9 cellular contexts compared by ENCODE assay signal in genomic region chr7:50331564-50332208, GRCh38. TPM values are rescaled to one million over a fixed set of nuclear protein-coding genes. Genes with fewer than 3 reads are reported as not detected.
DNase-seq lines count a peak whose midpoint lies in the region; ATAC-seq and TF ChIP-seq lines count a peak whose summit lies in the region.
"Had no signal": no experiment of that assay in that cellular context is flagged by ENCODE, and none has a peak within 500 bp of the region (broad histone marks: within the 10 kb centered on the region; RNA-seq: fewer than 3 reads in every experiment).

No MANE protein-coding gene starts in this region.

- no peaks in the 10 kb centered on the region for H3K9me3 ChIP-seq in CD4-positive, alpha-beta memory T cell (ENCODE audit: control insufficient read depth in 1 of 2, low read length in 2 of 2)

- H3K4me3 Mint-ChIP-seq in CD4-positive, alpha-beta memory T cell = peak overlapping the region in 1 of 8 donors; percentile 72
- H3K4me3 Mint-ChIP-seq in activated naive CD8-positive, alpha-beta T cell treated with anti-CD3 and anti-CD28 coated beads for 36 hours = peak overlapping the region; percentile 73
- no peak overlapping the region for H3K4me3 Mint-ChIP-seq in type B pancreatic cell

- peaks cover 16 to 59% (median 51%) of the 10 kb centered on the region in 4 donors for H3K4me1 Mint-ChIP-seq in CD4-positive, alpha-beta memory T cell
- peaks cover 61% of the 10 kb centered on the region for H3K4me1 Mint-ChIP-seq in activated naive CD8-positive, alpha-beta T cell treated with anti-CD3 and anti-CD28 coated beads for 36 hours
- H3K4me1 Mint-ChIP-seq in type B pancreatic cell (ENCODE audit: unreplicated experiment) = peaks cover 7% of the 10 kb centered on the region

- peaks cover 0 to 3% (median 0%) of the 10 kb centered on the region in 8 donors for H3K9me3 Mint-ChIP-seq in CD4-positive, alpha-beta memory T cell
- H3K9me3 Mint-ChIP-seq in activated naive CD8-positive, alpha-beta T cell treated with anti-CD3 and anti-CD28 coated beads for 36 hours = no peaks in the 10 kb centered on the region
- H3K9me3 Mint-ChIP-seq in type B pancreatic cell = no peaks in the 10 kb centered on the region

- H3K27ac ChIP-seq in CD4-positive, alpha-beta memory T cell (ENCODE audit: low read depth, low read length) = peak overlapping the region; percentile 96
- H3K27ac ChIP-seq in RWPE1 = no peak overlapping the region

- H3K27me3 ChIP-seq in CD4-positive, alpha-beta memory T cell (ENCODE audit: insufficient read depth, low read length) = no peaks in the 10 kb centered on the region

- CTCF ChIA-PET in CD4-positive, alpha-beta memory T cell (lab: Charles Lee; ENCODE audit: partially characterized antibody) = interaction anchor here (0.7 to 4.7 kb wide), 14 partner anchors 8 to 126 kb away, joined by 3 to 35 read pairs (median 6); no protein-coding TSS in a partner anchor
- CTCF ChIA-PET in RWPE1 (lab: Yijun Ruan, JAX) = no interaction called here

- peaks cover 27% of the 10 kb centered on the region for H3K36me3 ChIP-seq in CD4-positive, alpha-beta memory T cell (ENCODE audit: insufficient read depth, low read length)

- no peak overlapping the region for H3K27ac Mint-ChIP-seq in CD4-positive, alpha-beta memory T cell
- peak overlapping the region; percentile 82 for H3K27ac Mint-ChIP-seq in activated naive CD8-positive, alpha-beta T cell treated with anti-CD3 and anti-CD28 coated beads for 36 hours
- H3K27ac Mint-ChIP-seq in type B pancreatic cell = no peak overlapping the region

- POLR2A ChIA-PET in CD4-positive, alpha-beta memory T cell (lab: Charles Lee; ENCODE audit: partially characterized antibody) = interaction anchor here (0.6 to 32.3 kb wide), 7 partner anchors 20 to 126 kb away, joined by 3 to 2673 read pairs (median 6); partner anchors contain the start of gene IKZF1
- POLR2A ChIA-PET in RWPE1 (lab: Yijun Ruan, JAX; ENCODE audit: low non-redundant PET) = no interaction called here

- H3K36me3 Mint-ChIP-seq in CD4-positive, alpha-beta memory T cell = peaks cover 46 to 62% of the 10 kb centered on the region in 2 donors
- H3K36me3 Mint-ChIP-seq in activated naive CD8-positive, alpha-beta T cell treated with anti-CD3 and anti-CD28 coated beads for 36 hours = peaks cover 52% of the 10 kb centered on the region
- no peaks in the 10 kb centered on the region for H3K36me3 Mint-ChIP-seq in type B pancreatic cell

- peaks cover 100% of the 10 kb centered on the region for H3K4me1 ChIP-seq in CD4-positive, alpha-beta memory T cell (ENCODE audit: insufficient read depth, low read length)

- TF ChIP-seq CTCF in type B pancreatic cell (conservative IDR thresholded peaks at IDR 0.05) (no peak), RWPE1 (conservative IDR thresholded peaks at IDR 0.05; ENCODE audit: low read depth) (no peak)

- H3K4me3 ChIP-seq in CD4-positive, alpha-beta memory T cell (ENCODE audit: low read length in 2 of 2) = peak overlapping the region in 1 of 2 donors; percentile 26

- peak; percentile 67 to 78 (median 74) for DNase-seq in CD4-positive, alpha-beta memory T cell
- no peak for DNase-seq in activated naive CD8-positive, alpha-beta T cell treated with anti-CD3 and anti-CD28 coated beads for 36 hours
- no peak for DNase-seq in type B pancreatic cell (ENCODE audit: extremely low spot score, unreplicated experiment)
- no peak for DNase-seq in NCI-H446 treated with DMSO at 0.1 percent for 48 hours (lab: John Stamatoyannopoulos, UW)
- DNase-seq in RWPE1 (ENCODE audit: low spot score) = no peak
- no peak for DNase-seq in GOT3 (lab: John Stamatoyannopoulos, UW)
- DNase-seq: GDM1 had no signal

- intact Hi-C loops in CD4-positive, alpha-beta memory T cell (cut with micrococcal nuclease) = loop anchor here (1.0 to 2.0 kb wide), 6 partner anchors 9 to 126 kb away; no protein-coding TSS in a partner anchor

- no peaks in the 10 kb centered on the region for H3K27me3 Mint-ChIP-seq in CD4-positive, alpha-beta memory T cell
- H3K27me3 Mint-ChIP-seq in activated naive CD8-positive, alpha-beta T cell treated with anti-CD3 and anti-CD28 coated beads for 36 hours = no peaks in the 10 kb centered on the region
- peaks cover 11% of the 10 kb centered on the region for H3K27me3 Mint-ChIP-seq in type B pancreatic cell

- peak; percentile 55 for ATAC-seq in GM19328 (IDR thresholded peaks at IDR 0.05; ENCODE audit: unreplicated experiment)
- peak; percentile 64 for ATAC-seq in HG03097 (IDR thresholded peaks at IDR 0.05; ENCODE audit: low FRiP score, unreplicated experiment)

RNA-seq across cellular contexts. Expression of gene IKZF1, which starts 27.2 kb away (rescaled TPM):
- 100 to 1,000 TPM; 474 to 479 TPM for total RNA-seq in CD4-positive, alpha-beta memory T cell
- 100 to 1,000 TPM; 116 to 288 TPM for polyA plus RNA-seq in CD4-positive, alpha-beta memory T cell
- 100 to 1,000 TPM; 220 to 225 TPM for total RNA-seq in activated naive CD8-positive, alpha-beta T cell treated with anti-CD3 and anti-CD28 coated beads for 36 hours
- total RNA-seq in type B pancreatic cell (ENCODE audit: low replicate concordance) = 1.0 and 2.0 TPM in 2 replicates

Comparison
In these comparisons a context has a peak if more than half of its experiments do, and no peak if none do; other contexts are left out.
1. DNase-seq: peak in CD4-positive, alpha-beta memory T cell (5 of 5); none in activated naive CD8-positive, alpha-beta T cell treated with anti-CD3 and anti-CD28 coated beads for 36 hours (single experiment), type B pancreatic cell (single experiment), NCI-H446 treated with DMSO at 0.1 percent for 48 hours (single experiment), RWPE1 (single experiment) and GOT3 (single experiment).
2. RNA of gene IKZF1, which starts 27.2 kb away (total RNA-seq): 474 to 479 TPM in CD4-positive, alpha-beta memory T cell and 220 to 225 TPM in activated naive CD8-positive, alpha-beta T cell treated with anti-CD3 and anti-CD28 coated beads for 36 hours; 1.0 to 2.0 TPM in type B pancreatic cell; every median in the first group is over 10 times any median in the second.